In the genomic region with DNA sequence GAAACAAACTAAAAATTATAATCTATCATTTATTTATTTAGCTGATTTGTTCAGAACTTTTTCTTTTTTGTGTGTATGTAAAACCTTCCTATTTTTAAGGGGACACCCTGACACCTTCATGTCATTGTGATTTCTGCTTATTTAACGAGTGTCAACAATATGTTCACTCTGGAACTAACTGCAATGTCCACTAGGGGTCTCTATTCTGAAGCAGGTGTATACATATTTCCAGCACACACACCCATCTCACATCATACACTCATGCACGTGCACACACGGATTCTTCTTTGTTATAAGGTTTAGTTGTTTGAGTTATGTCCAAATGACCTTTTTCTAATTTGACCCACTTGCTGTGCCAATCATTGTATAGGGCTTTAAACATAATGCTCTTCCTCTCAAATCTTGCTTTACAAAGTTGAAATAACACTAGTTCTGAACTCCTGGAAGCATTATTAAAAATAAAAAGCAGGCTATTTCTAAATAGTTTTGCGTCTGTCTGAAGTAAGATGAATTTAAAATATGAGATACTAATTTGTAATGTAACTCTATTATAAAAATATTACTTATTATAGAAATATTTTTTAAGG, we compare ENCODE assay signal across 8 cellular contexts. TPM values are rescaled to one million over a fixed set of nuclear protein-coding genes. Genes with fewer than 3 reads are reported as not detected.
DNase-seq lines count a peak whose midpoint lies in the region; ATAC-seq and TF ChIP-seq lines count a peak whose summit lies in the region.

No MANE protein-coding gene starts in this region.

- H3K4me1 ChIP-seq in body of pancreas: no peaks in the 10 kb centered on the region
- no peaks in the 10 kb centered on the region for H3K4me1 ChIP-seq in vagina

- H3K4me3 ChIP-seq in body of pancreas: no peak overlapping the region
- H3K4me3 ChIP-seq in vagina: no peak overlapping the region

- WGBS in body of pancreas, 2 donors: 16 to 17% methylated on average over 4 of the region's 4 CpGs

- H3K27me3 ChIP-seq in body of pancreas (no peaks in the 10 kb centered on the region), vagina (no peaks in the 10 kb centered on the region)

- H3K9me3 ChIP-seq in body of pancreas: no peaks in the 10 kb centered on the region
- H3K9me3 ChIP-seq in vagina: no peaks in the 10 kb centered on the region

- TF ChIP-seq CTCF in body of pancreas (IDR thresholded peaks at IDR 0.05) (peak; percentile 57 to 82 (median 73)), vagina (IDR thresholded peaks at IDR 0.05) (peak; percentile 31 to 51 (median 50))

- ATAC-seq in GM21528 (IDR thresholded peaks at IDR 0.05; ENCODE audit: low FRiP score, unreplicated experiment): peak; percentile 96
- ATAC-seq in HG03575 (IDR thresholded peaks at IDR 0.05; ENCODE audit: extremely low read depth, insufficient number of reproducible peaks, low FRiP score, unreplicated experiment): peak; percentile 90
- peak; percentile 83 for ATAC-seq in body of pancreas

- DNase-seq in DMS79 treated with DMSO at 0.1 percent for 48 hours (lab: John Stamatoyannopoulos, UW) (peak; percentile 21), DMS79 (lab: John Stamatoyannopoulos, UW) (no peak), NCI-H69 (lab: John Stamatoyannopoulos, UW) (peak; percentile 74), body of pancreas (peak in 3 of 4 donors; percentile 12 to 45 (median 17)), left kidney (ENCODE audit: low read depth, low spot score) (peak; percentile 77), vagina (ENCODE audit: extremely low spot score in 2 of 2) (no peak)

- H3K27ac ChIP-seq in body of pancreas: no peak overlapping the region
- H3K27ac ChIP-seq in vagina: no peak overlapping the region

- H3K36me3 ChIP-seq in body of pancreas (replicated peaks in 1 of 2; ENCODE audit: insufficient read depth in 1 of 2, low read depth in 2 of 2) (no peaks in the 10 kb centered on the region), vagina (no peaks in the 10 kb centered on the region)

- TF ChIP-seq POLR2A in body of pancreas (IDR thresholded peaks at IDR 0.05) (no peak), vagina (IDR thresholded peaks at IDR 0.05) (no peak)

- intact Hi-C loops in body of pancreas (cut with DNase I): loop anchor here (10.0 kb wide), 1 partner anchor 625 kb away; no protein-coding TSS in a partner anchor
- intact Hi-C loops in vagina (cut with DNase I): no loop called here

RNA-seq across cellular contexts. Expression of a gene that starts 15.5 kb away (rescaled TPM):
- total RNA-seq in body of pancreas (not detected), vagina (2.2 TPM)

Comparison
In these comparisons a context has a peak if more than half of its experiments do, and no peak if none do; other contexts are left out.
1. DNase-seq: peak in DMS79 treated with DMSO at 0.1 percent for 48 hours (single experiment), NCI-H69 (single experiment), body of pancreas (3 of 4) and left kidney (single experiment); none in DMS79 (single experiment) and vagina (0 of 2).
2. Peak in every context shown above with its lines, with median percentiles within 50 percentile points of each other: ATAC-seq.